ENCODE assay signal across 22 cellular contexts in the genomic region with DNA sequence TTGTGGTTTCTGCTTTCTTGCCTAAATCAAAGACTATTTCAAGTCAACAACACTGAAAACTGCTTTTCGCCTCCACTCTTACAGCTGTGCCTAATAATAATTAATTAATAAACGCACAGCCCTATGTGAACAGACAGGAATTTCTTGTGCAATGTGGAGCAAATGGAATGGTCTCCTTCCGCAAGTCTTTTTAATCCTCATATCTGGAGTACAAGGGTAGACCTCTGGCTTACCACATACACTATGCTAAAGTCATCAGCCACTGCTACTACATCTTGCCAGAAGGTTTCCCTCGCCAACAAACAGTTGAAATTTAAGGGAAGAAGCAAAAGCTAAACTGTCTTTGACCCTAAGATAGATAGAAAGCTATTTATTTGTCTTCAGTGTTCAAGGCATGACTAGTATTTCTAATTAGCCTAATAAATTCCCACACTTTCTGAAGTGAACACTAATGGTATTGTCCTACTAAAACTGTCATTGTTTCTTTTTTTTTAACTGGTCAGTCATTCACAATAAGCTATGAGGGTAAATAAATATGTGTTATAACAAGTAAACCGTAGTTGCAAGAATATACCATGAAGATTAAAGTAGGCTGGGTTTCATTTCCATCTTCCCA.
A peak's percentile ranks its signal among the peaks of the same experiment; 100 is the strongest.
DNase-seq lines count a peak whose midpoint lies in the region; ATAC-seq and TF ChIP-seq lines count a peak whose summit lies in the region.
"Had no signal": no experiment of that assay in that cellular context is flagged by ENCODE, and none has a peak within 500 bp of the region (broad histone marks: within the 10 kb centered on the region; RNA-seq: fewer than 3 reads in every experiment).

No MANE protein-coding gene starts in this region.

- DNase-seq in AG10803 (ENCODE audit: low read depth): peak; percentile 12
- no peak for DNase-seq in caudate nucleus (lab: John Stamatoyannopoulos, UW)
- peak; percentile 59 for DNase-seq in globus pallidus (ENCODE audit: low spot score)
- DNase-seq in pons (ENCODE audit: low spot score): peak; percentile 86
- DNase-seq in HuH-7 (ENCODE audit: low spot score): no peak
- no peak for DNase-seq in NK-92 treated with Interleukin-12 subunit alpha and Interleukin-12 subunit beta, amount 100 ng/mL, for 24 hours (lab: John Stamatoyannopoulos, UW)
- DNase-seq in mesenteric fat pad (ENCODE audit: low spot score): no peak
- DNase-seq: CD4-positive, CD25-positive, alpha-beta regulatory T cell; COR-L47; DMS53; H7; IMR-90; KG1; MM.1S; NCI-H2029; NCI-H446 treated with DMSO at 0.1 percent for 48 hours; NCI-H82; PC-9; SJCRH30 had no signal

- no peak for ATAC-seq in GM18520 (IDR thresholded peaks at IDR 0.05; ENCODE audit: unreplicated experiment)
- ATAC-seq: Right ventricle myocardium inferior had no signal

- no peak for TF ChIP-seq CTCF in AG10803 (conservative IDR thresholded peaks at IDR 0.05; ENCODE audit: low read length)

- H3K4me3 ChIP-seq in AG10803 (ENCODE audit: low read length): no peak overlapping the region
- H3K4me3 ChIP-seq: BLaER1, PC-9, SJCRH30 had no signal

- H3K27ac ChIP-seq in caudate nucleus (ENCODE audit: low read depth, low read length): peak overlapping the region; percentile 36
- H3K27ac ChIP-seq: BLaER1, PC-9, SJCRH30 had no signal

Comparison
In these comparisons a context has a peak if more than half of its experiments do, and no peak if none do; other contexts are left out.
1. DNase-seq: peak in AG10803 (single experiment), globus pallidus (single experiment) and pons (single experiment); none in caudate nucleus (0 of 61), HuH-7 (single experiment), NK-92 treated with Interleukin-12 subunit alpha and Interleukin-12 subunit beta, amount 100 ng/mL, for 24 hours (single experiment) and mesenteric fat pad (single experiment).